In genomic region chr3:69082805-69083204, GRCh38 we compare ENCODE assay signal across 9 cellular contexts. TPM values are rescaled to one million over a fixed set of nuclear protein-coding genes. Genes with fewer than 3 reads are reported as not detected.
DNase-seq lines count a peak whose midpoint lies in the region; ATAC-seq and TF ChIP-seq lines count a peak whose summit lies in the region.
"Had no signal": no experiment of that assay in that cellular context is flagged by ENCODE, and none has a peak within 500 bp of the region (broad histone marks: within the 10 kb centered on the region; RNA-seq: fewer than 3 reads in every experiment).

No MANE protein-coding gene starts in this region.

- H3K27me3 ChIP-seq in CD4-positive, alpha-beta T cell (ENCODE audit: control insufficient read depth, insufficient read depth, low read length) = no peaks in the 10 kb centered on the region

- CTCF ChIA-PET in CD4-positive, alpha-beta T cell (lab: Charles Lee) = interaction anchor here (2.2 to 3.6 kb wide), 3 partner anchors 12 to 38 kb away, joined by 6 to 19 read pairs (median 7); partner anchors contain the start of gene TMF1

- TF ChIP-seq CTCF in CD4-positive, alpha-beta T cell (IDR thresholded peaks at IDR 0.05) = no peak
- no peak for TF ChIP-seq CTCF in osteocyte (IDR thresholded peaks at IDR 0.05)

- DNase-seq in CD4-positive, alpha-beta T cell = peak in 7 of 10 experiments; percentile 12 to 45 (median 26)
- DNase-seq in UCSD-AML1 (lab: John Stamatoyannopoulos, UW; ENCODE audit: unreplicated experiment) (peak; percentile 39), osteocyte (ENCODE audit: extremely low spot score, unreplicated experiment) (no peak), NCI-H2029 (lab: John Stamatoyannopoulos, UW) (no peak), cerebellar cortex (ENCODE audit: low spot score) (no peak)
- DNase-seq in central memory CD4-positive, alpha-beta T cell = peak; percentile 62

- H3K9me3 Mint-ChIP-seq in CD4-positive, alpha-beta T cell = no peaks in the 10 kb centered on the region
- no peaks in the 10 kb centered on the region for H3K9me3 Mint-ChIP-seq in osteocyte (ENCODE audit: unreplicated experiment)

- POLR2A ChIA-PET in CD4-positive, alpha-beta T cell (lab: Charles Lee) = interaction anchor here (0.8 to 8.6 kb wide), 5 partner anchors 11 to 32 kb away, joined by 3 to 94 read pairs (median 5); partner anchors contain the start of gene TMF1

- ATAC-seq in CD4-positive, alpha-beta T cell (ENCODE audit: poor library complexity) = peak; percentile 10
- ATAC-seq in GM19438 (IDR thresholded peaks at IDR 0.05; ENCODE audit: low read depth, unreplicated experiment) = peak; percentile 47
- peak; percentile 39 for ATAC-seq in HG03521 (IDR thresholded peaks at IDR 0.05; ENCODE audit: unreplicated experiment)

- peaks cover 31% of the 10 kb centered on the region for H3K36me3 Mint-ChIP-seq in CD4-positive, alpha-beta T cell (ENCODE audit: low read depth)
- H3K36me3 Mint-ChIP-seq in osteocyte (ENCODE audit: unreplicated experiment) = no peaks in the 10 kb centered on the region

- peaks cover 71% of the 10 kb centered on the region for H3K4me1 Mint-ChIP-seq in CD4-positive, alpha-beta T cell (ENCODE audit: low read depth)
- peaks cover 76% of the 10 kb centered on the region for H3K4me1 Mint-ChIP-seq in osteocyte (ENCODE audit: unreplicated experiment)

- H3K27ac Mint-ChIP-seq in CD4-positive, alpha-beta T cell = peak overlapping the region; percentile 96
- peak overlapping the region; percentile 98 for H3K27ac Mint-ChIP-seq in osteocyte (ENCODE audit: unreplicated experiment)

- H3K4me3 Mint-ChIP-seq in CD4-positive, alpha-beta T cell = peak overlapping the region; percentile 91
- peak overlapping the region; percentile 45 for H3K4me3 Mint-ChIP-seq in osteocyte (ENCODE audit: unreplicated experiment)

- intact Hi-C loops in CD4-positive, alpha-beta T cell (cut with DNase I, micrococcal nuclease) = loop anchor here in 1 of 2 experiments (10.0 kb wide), 1 partner anchor 1428 kb away; the partner anchor contains the start of gene SUCLG2

- H3K27ac ChIP-seq in CD4-positive, alpha-beta T cell (ENCODE audit: low read depth, low read length) = peak overlapping the region; percentile 91

- no peaks in the 10 kb centered on the region for H3K27me3 Mint-ChIP-seq in CD4-positive, alpha-beta T cell
- no peaks in the 10 kb centered on the region for H3K27me3 Mint-ChIP-seq in osteocyte (ENCODE audit: unreplicated experiment)

- no peaks in the 10 kb centered on the region for H3K9me3 ChIP-seq in CD4-positive, alpha-beta T cell (ENCODE audit: control insufficient read depth, low read length)

RNA-seq across cellular contexts. Expression of gene ARL6IP5, which starts 1.9 kb away (rescaled TPM):
- total RNA-seq in CD4-positive, alpha-beta T cell = 10 to 100 TPM; 58.0 to 65.2 TPM
- 116 and 121 TPM in 2 replicates for total RNA-seq in osteocyte

RNA-seq across cellular contexts. Expression of gene UBA3, which starts 2.6 kb away (rescaled TPM):
- total RNA-seq in CD4-positive, alpha-beta T cell = 10 to 100 TPM; 33.4 to 43.9 TPM
- total RNA-seq in osteocyte = 75.0 and 78.9 TPM in 2 replicates

RNA-seq across cellular contexts. Expression of gene TMF1, which starts 30.7 kb away (rescaled TPM):
- 100 to 1,000 TPM in 1 of 2 experiments, 10 to 100 TPM in 1; 89.0 to 101 TPM for total RNA-seq in CD4-positive, alpha-beta T cell
- total RNA-seq in osteocyte = 42.0 and 44.4 TPM in 2 replicates

RNA-seq across cellular contexts. Expression of gene LMOD3, which starts 39.6 kb away (rescaled TPM):
- total RNA-seq in CD4-positive, alpha-beta T cell = not detected
- not detected in 2 replicates for total RNA-seq in osteocyte
- total RNA-seq: subcutaneous adipose tissue had no signal

Comparison
In these comparisons a context has a peak if more than half of its experiments do, and no peak if none do; other contexts are left out.
1. DNase-seq: peak in CD4-positive, alpha-beta T cell (7 of 10), UCSD-AML1 (single experiment) and central memory CD4-positive, alpha-beta T cell (single experiment); none in osteocyte (single experiment), NCI-H2029 (single experiment) and cerebellar cortex (single experiment).
2. Peak in every context shown above with its lines, with median percentiles within 50 percentile points of each other: ATAC-seq.